In the genomic region with DNA sequence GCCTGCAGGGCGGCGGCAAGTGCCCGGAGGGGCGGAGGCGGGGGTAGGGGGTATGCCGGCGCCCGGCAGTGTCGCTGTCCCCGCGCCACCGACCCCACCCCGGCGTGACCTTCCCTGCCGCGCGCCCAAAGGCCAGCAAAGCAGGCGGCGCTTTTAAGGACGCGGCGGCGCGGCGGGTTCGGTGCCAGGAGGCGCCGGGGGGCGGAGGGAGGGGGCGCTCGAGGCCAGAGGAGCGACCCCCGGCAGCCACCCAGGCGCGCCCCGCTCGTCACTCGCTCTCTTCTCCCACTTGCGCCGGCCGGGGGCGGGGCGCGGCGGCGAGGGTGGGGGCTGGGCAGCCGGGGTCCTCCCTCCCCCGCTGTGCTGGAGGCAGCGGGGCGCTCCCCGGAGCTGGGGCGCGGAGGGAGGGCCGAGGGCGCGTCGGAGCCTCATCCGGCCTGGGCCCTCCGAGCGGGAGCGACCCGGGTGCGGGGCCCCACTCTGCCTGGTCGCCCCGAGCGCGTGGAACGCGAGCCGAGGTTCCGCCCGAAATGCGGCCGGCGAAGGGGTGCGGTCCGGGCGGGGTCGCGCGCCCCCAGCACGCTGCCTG, we compare ENCODE assay signal across 8 cellular contexts. TPM values are rescaled to one million over a fixed set of nuclear protein-coding genes. Genes with fewer than 3 reads are reported as not detected.
A peak's percentile ranks its signal among the peaks of the same experiment; 100 is the strongest.
DNase-seq lines count a peak whose midpoint lies in the region; ATAC-seq and TF ChIP-seq lines count a peak whose summit lies in the region.

No MANE protein-coding gene starts in this region.

- ATAC-seq in DND-41 (ENCODE audit: insufficient read depth, low read depth), result peak; percentile 68
- ATAC-seq in PC-3, result peak; percentile 37
- peak; percentile 40 for ATAC-seq in naive thymus-derived CD4-positive, alpha-beta T cell

- H3K9me3 Mint-ChIP-seq in naive thymus-derived CD4-positive, alpha-beta T cell, result peaks cover 0 to 2% (median 0%) of the 10 kb centered on the region in 11 donors

- H3K27me3 Mint-ChIP-seq in naive thymus-derived CD4-positive, alpha-beta T cell, result peaks cover 28 to 55% (median 44%) of the 10 kb centered on the region in 5 donors

- H3K4me3 Mint-ChIP-seq in naive thymus-derived CD4-positive, alpha-beta T cell, result peak overlapping the region; percentile 44 to 83 (median 70)

- no peaks in the 10 kb centered on the region for H3K9me2 ChIP-seq in PC-3 (replicated peaks; ENCODE audit: low read length)

- DNase-seq in DND-41 (peak; percentile 30), PC-3 (no peak), epithelial cell of prostate (ENCODE audit: low read depth, low spot score) (no peak), activated gamma-delta T cell treated with Interleukin-2 at 50 U/mL for 16 hours (no peak), NCI-H446 treated with DMSO at 0.1 percent for 48 hours (lab: John Stamatoyannopoulos, UW) (no peak), cerebellar cortex (ENCODE audit: low spot score) (no peak), NCI-H82 (lab: John Stamatoyannopoulos, UW) (no peak)
- DNase-seq in naive thymus-derived CD4-positive, alpha-beta T cell, result peak in 1 of 9 donors; percentile 61

- H3K36me3 ChIP-seq in DND-41 (ENCODE audit: insufficient read depth, low read length) (no peaks in the 10 kb centered on the region), PC-3 (ENCODE audit: low read depth, low read length) (no peaks in the 10 kb centered on the region)
- no peaks in the 10 kb centered on the region for H3K36me3 ChIP-seq in naive thymus-derived CD4-positive, alpha-beta T cell (ENCODE audit: control insufficient read depth in 2 of 3, insufficient read depth in 3 of 3, low read length in 3 of 3)

- no peak overlapping the region for H3K27ac Mint-ChIP-seq in naive thymus-derived CD4-positive, alpha-beta T cell

- no TSS peak for BruUV-seq in PC-3 (replicated peaks; lab: Mats Ljungman, UMichigan)

- H3K4me2 ChIP-seq in DND-41 (ENCODE audit: insufficient read depth, low read length) (peak overlapping the region; percentile 42), PC-3 (ENCODE audit: low read length) (peak overlapping the region; percentile 94)

- H3K4me1 ChIP-seq in DND-41 (ENCODE audit: insufficient read depth, low read length) (peaks cover 5% of the 10 kb centered on the region), PC-3 (ENCODE audit: insufficient read depth, low read length) (peaks cover 15% of the 10 kb centered on the region)
- H3K4me1 ChIP-seq in naive thymus-derived CD4-positive, alpha-beta T cell (ENCODE audit: control insufficient read depth in 2 of 2, insufficient read depth in 2 of 2, low read length in 2 of 2), result no peaks in the 10 kb centered on the region

- peaks cover 0 to 5% (median 0%) of the 10 kb centered on the region in 7 donors for H3K4me1 Mint-ChIP-seq in naive thymus-derived CD4-positive, alpha-beta T cell

- CTCF ChIA-PET in PC-3 (lab: Charles Lee), result no interaction called here
- CTCF ChIA-PET in naive thymus-derived CD4-positive, alpha-beta T cell (lab: Charles Lee), result no interaction called here

- H3F3A ChIP-seq in PC-3 (ENCODE audit: low read length, unreplicated experiment), result no peaks in the 10 kb centered on the region

- H3K27me3 ChIP-seq in DND-41 (ENCODE audit: insufficient read depth, low read length, poor library complexity) (peaks cover 65% of the 10 kb centered on the region), PC-3 (ENCODE audit: low read length) (no peaks in the 10 kb centered on the region)
- H3K27me3 ChIP-seq in naive thymus-derived CD4-positive, alpha-beta T cell (ENCODE audit: control insufficient read depth in 2 of 2, insufficient read depth in 2 of 2, low read length in 2 of 2), result peaks cover 0 to 24% of the 10 kb centered on the region in 2 donors

- H3K9me3 ChIP-seq in DND-41 (ENCODE audit: insufficient read depth, low read length, severe bottlenecking), result no peaks in the 10 kb centered on the region
- no peaks in the 10 kb centered on the region for H3K9me3 ChIP-seq in PC-3 (ENCODE audit: low read length)
- H3K9me3 ChIP-seq in naive thymus-derived CD4-positive, alpha-beta T cell (ENCODE audit: control insufficient read depth in 2 of 3, low read length in 3 of 3), result no peaks in the 10 kb centered on the region

- POLR2A ChIA-PET in PC-3 (lab: Charles Lee; ENCODE audit: unreplicated experiment), result no interaction called here
- POLR2A ChIA-PET in naive thymus-derived CD4-positive, alpha-beta T cell (lab: Charles Lee), result no interaction called here

- H3K79me2 ChIP-seq in DND-41 (ENCODE audit: insufficient read depth, low read length), result no peaks in the 10 kb centered on the region
- H3K79me2 ChIP-seq in PC-3 (ENCODE audit: low read length), result peaks cover 5% of the 10 kb centered on the region

- H3K4me3 ChIP-seq in DND-41 (ENCODE audit: low read depth in 1 of 2, low read length in 2 of 2), result peak overlapping the region in 1 of 2 experiments; percentile 36; a peak in 1 of 4 replicates
- peak overlapping the region; percentile 87 for H3K4me3 ChIP-seq in PC-3 (ENCODE audit: low read length)
- peak overlapping the region; percentile 38 for H3K4me3 ChIP-seq in naive thymus-derived CD4-positive, alpha-beta T cell (ENCODE audit: low read length)

- no peak overlapping the region for H3K27ac ChIP-seq in DND-41 (ENCODE audit: low read length)
- H3K27ac ChIP-seq in PC-3 (ENCODE audit: low read length), result peak overlapping the region; percentile 44
- H3K27ac ChIP-seq in epithelial cell of prostate, result peak overlapping the region; percentile 54
- no peak overlapping the region for H3K27ac ChIP-seq in naive thymus-derived CD4-positive, alpha-beta T cell (ENCODE audit: low read depth, low read length)

- H3K36me3 Mint-ChIP-seq in naive thymus-derived CD4-positive, alpha-beta T cell, result no peaks in the 10 kb centered on the region

- H2AFZ ChIP-seq in DND-41 (ENCODE audit: low read depth, low read length) (no peak overlapping the region), PC-3 (ENCODE audit: low read length) (peak overlapping the region; percentile 88)

- TF ChIP-seq CTCF in DND-41 (IDR thresholded peaks at IDR 0.05; ENCODE audit: borderline replicate concordance, extremely low read depth, low read length, poor library complexity, severe bottlenecking), result no peak
- TF ChIP-seq CTCF in PC-3 (conservative IDR thresholded peaks at IDR 0.05; ENCODE audit: low read depth, low read length), result no peak

- peaks cover 23% of the 10 kb centered on the region for H4K20me1 ChIP-seq in DND-41 (ENCODE audit: insufficient read depth, low read length)
- no peaks in the 10 kb centered on the region for H4K20me1 ChIP-seq in PC-3 (ENCODE audit: low read length)

- H3K9ac ChIP-seq in DND-41 (ENCODE audit: low read depth, low read length) (peak overlapping the region; percentile 7; the same call in 1 of the 2 replicates), PC-3 (ENCODE audit: low read length) (peak overlapping the region; percentile 83)

- intact Hi-C loops in PC-3 (cut with micrococcal nuclease), result no loop called here
- intact Hi-C loops in naive thymus-derived CD4-positive, alpha-beta T cell (cut with micrococcal nuclease), result loop anchor here in 1 of 2 donors (10.0 kb wide), 1 partner anchor 132 kb away; no protein-coding TSS in a partner anchor

RNA-seq across cellular contexts. Expression of a gene that starts 8.5 kb away (rescaled TPM):
- 9.9 and 16.9 TPM in 2 replicates for total RNA-seq in PC-3 (2014; rRNA removed)
- 1 to 10 TPM in 1 of 5 experiments, under 1 TPM in 3, not detected in 1; 0.05 to 3.8 (median 0.68) TPM for total RNA-seq in naive thymus-derived CD4-positive, alpha-beta T cell
- polyA plus RNA-seq in naive thymus-derived CD4-positive, alpha-beta T cell, result not detected

Comparison
In these comparisons a context has a peak if more than half of its experiments do, and no peak if none do; other contexts are left out.
1. H3K27ac ChIP-seq: peak in PC-3 (single experiment) and epithelial cell of prostate (single experiment); none in DND-41 (single experiment) and naive thymus-derived CD4-positive, alpha-beta T cell (single experiment).
2. Peak in every context shown above with its lines, with median percentiles within 50 percentile points of each other: ATAC-seq.